In genomic region chr11:65135633-65136145, GRCh38 we compare ENCODE assay signal across 8 cellular contexts. TPM values are rescaled to one million over a fixed set of nuclear protein-coding genes. Genes with fewer than 3 reads are reported as not detected.
DNase-seq lines count a peak whose midpoint lies in the region; ATAC-seq and TF ChIP-seq lines count a peak whose summit lies in the region.

No MANE protein-coding gene starts in this region.

- no peak for ATAC-seq in GM21723 (IDR thresholded peaks at IDR 0.05; ENCODE audit: unreplicated experiment)
- no peak for ATAC-seq in GM21447 (IDR thresholded peaks at IDR 0.05; ENCODE audit: unreplicated experiment)
- no peak for ATAC-seq in HG02981 (IDR thresholded peaks at IDR 0.05; ENCODE audit: unreplicated experiment)

- H3K27ac ChIP-seq in parathyroid adenoma = peak overlapping the region; percentile 100

- H3K36me3 ChIP-seq in ES-I3 (ENCODE audit: insufficient read depth, low read length) (peaks cover 8% of the 10 kb centered on the region; the same call in 1 of the 2 replicates), parathyroid adenoma (ENCODE audit: control insufficient read depth, insufficient read depth, low read length) (no peaks in the 10 kb centered on the region)

- peak overlapping the region; percentile 96 for H3K4me2 ChIP-seq in parathyroid adenoma (ENCODE audit: low read length)

- peak; percentile 25 for DNase-seq in RPMI8226
- no peak for DNase-seq in epithelial cell of proximal tubule (ENCODE audit: low read depth)
- no peak for DNase-seq in 8988T

- H3K4me1 ChIP-seq in ES-I3 (ENCODE audit: insufficient read depth, low read length) = no peaks in the 10 kb centered on the region
- H3K4me1 ChIP-seq in parathyroid adenoma = peaks cover 2% of the 10 kb centered on the region

- peaks cover 10% of the 10 kb centered on the region for H3K79me2 ChIP-seq in parathyroid adenoma

- H3K9ac ChIP-seq in ES-I3 (ENCODE audit: low read depth, low read length) (peak overlapping the region; percentile 85), parathyroid adenoma (no peak overlapping the region)

- peak overlapping the region; percentile 76 for H3K4me3 ChIP-seq in epithelial cell of proximal tubule (ENCODE audit: low read depth, low read length)
- peak overlapping the region; percentile 92 for H3K4me3 ChIP-seq in parathyroid adenoma (ENCODE audit: low read depth, low read length)

- H3K9me3 ChIP-seq in ES-I3 (ENCODE audit: control insufficient read depth, insufficient read depth, low read length) (no peaks in the 10 kb centered on the region), parathyroid adenoma (ENCODE audit: control insufficient read depth, low read length) (no peaks in the 10 kb centered on the region)

- TF ChIP-seq CTCF in epithelial cell of proximal tubule (conservative IDR thresholded peaks at IDR 0.05; ENCODE audit: low read depth, low read length) = no peak
- no peak for TF ChIP-seq CTCF in parathyroid adenoma (IDR thresholded peaks at IDR 0.05)

- H2AFZ ChIP-seq in parathyroid adenoma = peak overlapping the region; percentile 91

- H3K27me3 ChIP-seq in parathyroid adenoma (ENCODE audit: control insufficient read depth, insufficient read depth, low read length) = no peaks in the 10 kb centered on the region

RNA-seq across cellular contexts. Expression of gene SYVN1, which starts 1.4 kb away (rescaled TPM):
- 10.8 and 14.8 TPM in 2 replicates for total RNA-seq in epithelial cell of proximal tubule

RNA-seq across cellular contexts. Expression of gene MRPL49, which starts 13.6 kb away (rescaled TPM):
- total RNA-seq in epithelial cell of proximal tubule = 77.5 and 126 TPM in 2 replicates

RNA-seq across cellular contexts. Expression of gene FAU, which starts 13.8 kb away (rescaled TPM):
- total RNA-seq in epithelial cell of proximal tubule = 535 and 1,041 TPM in 2 replicates

RNA-seq across cellular contexts. Expression of gene ZNHIT2, which starts 18.2 kb away (rescaled TPM):
- total RNA-seq in epithelial cell of proximal tubule = 31.9 and 37.1 TPM in 2 replicates

RNA-seq across cellular contexts. Expression of gene TM7SF2, which starts 24.0 kb away (rescaled TPM):
- 32.9 and 52.5 TPM in 2 replicates for total RNA-seq in epithelial cell of proximal tubule
